8 cellular contexts compared by ENCODE assay signal in genomic region chr17:40123811-40124114, GRCh38. TPM values are rescaled to one million over a fixed set of nuclear protein-coding genes. Genes with fewer than 3 reads are reported as not detected.
DNase-seq lines count a peak whose midpoint lies in the region; TF ChIP-seq lines count a peak whose summit lies in the region.

No MANE protein-coding gene starts in this region.

- H3K27ac ChIP-seq in brain microvascular endothelial cell (no peak overlapping the region), mesenchymal stem cell (ENCODE audit: low read length, poor library complexity, severe bottlenecking) (peak overlapping the region; percentile 87)

- no peak overlapping the region for H4K91ac ChIP-seq in mesenchymal stem cell (ENCODE audit: low read length)

- H3K4me1 ChIP-seq in mesenchymal stem cell (ENCODE audit: control insufficient read depth, insufficient read depth, low read depth, low read length): peaks cover 9% of the 10 kb centered on the region

- H3K14ac ChIP-seq in mesenchymal stem cell (ENCODE audit: low read length in 2 of 2): peak overlapping the region in 1 of 2 experiments; percentile 87

- H3K4me2 ChIP-seq in mesenchymal stem cell (ENCODE audit: low read length, poor library complexity, severe bottlenecking): peak overlapping the region; percentile 77

- no peak for TF ChIP-seq CTCF in brain microvascular endothelial cell (IDR thresholded peaks at IDR 0.05; ENCODE audit: low read depth, low read length, missing control alignments)
- no peak for TF ChIP-seq CTCF in type B pancreatic cell (conservative IDR thresholded peaks at IDR 0.05)

- no peaks in the 10 kb centered on the region for H3K9me3 Mint-ChIP-seq in activated naive CD4-positive, alpha-beta T cell treated with anti-CD3 and anti-CD28 coated beads for 36 hours
- no peaks in the 10 kb centered on the region for H3K9me3 Mint-ChIP-seq in type B pancreatic cell

- peaks cover 19% of the 10 kb centered on the region for H3K36me3 Mint-ChIP-seq in activated naive CD4-positive, alpha-beta T cell treated with anti-CD3 and anti-CD28 coated beads for 36 hours (ENCODE audit: low read depth)
- H3K36me3 Mint-ChIP-seq in type B pancreatic cell: peaks cover 15% of the 10 kb centered on the region

- H2AFZ ChIP-seq in mesenchymal stem cell (ENCODE audit: low read depth, low read length): no peak overlapping the region

- no peaks in the 10 kb centered on the region for H3K27me3 Mint-ChIP-seq in activated naive CD4-positive, alpha-beta T cell treated with anti-CD3 and anti-CD28 coated beads for 36 hours (ENCODE audit: low read depth)
- H3K27me3 Mint-ChIP-seq in type B pancreatic cell: no peaks in the 10 kb centered on the region

- no peak overlapping the region for H2BK120ac ChIP-seq in mesenchymal stem cell (ENCODE audit: low read depth, low read length)

- CTCF ChIA-PET in activated naive CD4-positive, alpha-beta T cell treated with anti-CD3 and anti-CD28 coated beads for 36 hours (lab: Charles Lee): interaction anchor here (0.6 to 5.3 kb wide), 10 partner anchors 9 to 178 kb away, joined by 3 to 56 read pairs (median 4); partner anchors contain the start of gene CDC6

- no peak overlapping the region for H2BK12ac ChIP-seq in mesenchymal stem cell (ENCODE audit: low read length in 2 of 2)

- H3K4me1 Mint-ChIP-seq in activated naive CD4-positive, alpha-beta T cell treated with anti-CD3 and anti-CD28 coated beads for 36 hours (ENCODE audit: low read depth): peaks cover 27% of the 10 kb centered on the region
- H3K4me1 Mint-ChIP-seq in type B pancreatic cell (ENCODE audit: unreplicated experiment): peaks cover 14% of the 10 kb centered on the region

- peak overlapping the region in 1 of 2 experiments; percentile 73 for H3K4ac ChIP-seq in mesenchymal stem cell (ENCODE audit: low read depth in 1 of 2, low read length in 2 of 2)

- H3K9me3 ChIP-seq in mesenchymal stem cell (ENCODE audit: control insufficient read depth, low read length): no peaks in the 10 kb centered on the region

- no peak overlapping the region for H2BK5ac ChIP-seq in mesenchymal stem cell (ENCODE audit: low read depth, low read length, poor library complexity, severe bottlenecking)

- H3K9ac ChIP-seq in mesenchymal stem cell (ENCODE audit: low read length): peak overlapping the region; percentile 93

- H3K27me3 ChIP-seq in brain microvascular endothelial cell (replicated peaks): no peaks in the 10 kb centered on the region
- no peaks in the 10 kb centered on the region for H3K27me3 ChIP-seq in mesenchymal stem cell (ENCODE audit: control insufficient read depth in 1 of 2, insufficient read depth in 1 of 2, low read length in 2 of 2)

- H2AK5ac ChIP-seq in mesenchymal stem cell (ENCODE audit: low read length, severe bottlenecking): no peak overlapping the region

- intact Hi-C loops in activated naive CD4-positive, alpha-beta T cell treated with anti-CD3 and anti-CD28 coated beads for 36 hours (cut with micrococcal nuclease): loop anchor here (1.0 to 2.0 kb wide), 2 partner anchors 17 to 45 kb away; partner anchors contain the start of gene CASC3

- H3K36me3 ChIP-seq in brain microvascular endothelial cell (replicated peaks) (peaks cover 29% of the 10 kb centered on the region), mesenchymal stem cell (ENCODE audit: control insufficient read depth in 1 of 2, insufficient read depth in 2 of 2, low read depth in 1 of 2, low read length in 2 of 2) (peaks cover 24 to 33% of the 10 kb centered on the region in 2 experiments)

- H3K18ac ChIP-seq in mesenchymal stem cell (ENCODE audit: low read depth in 1 of 2, low read length in 2 of 2): no peak overlapping the region

- no peak overlapping the region for H3K23ac ChIP-seq in mesenchymal stem cell (ENCODE audit: low read length in 2 of 2)

- H3K27ac Mint-ChIP-seq in activated naive CD4-positive, alpha-beta T cell treated with anti-CD3 and anti-CD28 coated beads for 36 hours: peak overlapping the region; percentile 93
- H3K27ac Mint-ChIP-seq in type B pancreatic cell: peak overlapping the region; percentile 83

- in situ Hi-C loops in brain microvascular endothelial cell (cut with HindIII; ENCODE audit: low pct_ligation_motif_present, low sequenced_read_pairs): no loop called here

- DNase-seq in activated naive CD4-positive, alpha-beta T cell treated with anti-CD3 and anti-CD28 coated beads for 36 hours: no peak
- DNase-seq in activated naive CD4-positive, alpha-beta T cell treated with Interleukin-2 at 50 U/mL for 16 hours: no peak
- DNase-seq in brain microvascular endothelial cell: no peak
- no peak for DNase-seq in mesenchymal stem cell
- no peak for DNase-seq in type B pancreatic cell (ENCODE audit: extremely low spot score, unreplicated experiment)
- DNase-seq in DMS 273 (lab: John Stamatoyannopoulos, UW; ENCODE audit: unreplicated experiment): no peak
- DNase-seq in stimulated activated CD4-positive, alpha-beta T cell treated with anti-CD3 and anti-CD28 coated beads, Interleukin-12 subunit alpha, Interleukin-12 subunit beta, amount 100 ng/mL, for 4 hours: no peak
- no peak for DNase-seq in GM19238 (ENCODE audit: insufficient read length, low spot score)

- peak overlapping the region; percentile 92 for H3K4me3 Mint-ChIP-seq in activated naive CD4-positive, alpha-beta T cell treated with anti-CD3 and anti-CD28 coated beads for 36 hours
- H3K4me3 Mint-ChIP-seq in type B pancreatic cell: peak overlapping the region; percentile 94

- H3K4me3 ChIP-seq in brain microvascular endothelial cell (ENCODE audit: low read depth, low read length): peak overlapping the region; percentile 95
- H3K4me3 ChIP-seq in mesenchymal stem cell (ENCODE audit: insufficient read depth in 1 of 2, low read depth in 1 of 2, low read length in 2 of 2): peak overlapping the region; percentile 95 to 99

- no peak overlapping the region for H2BK15ac ChIP-seq in mesenchymal stem cell (ENCODE audit: low read depth, poor library complexity, severe bottlenecking)

- H3K79me1 ChIP-seq in mesenchymal stem cell (replicated peaks; ENCODE audit: low read length, poor library complexity, severe bottlenecking): peaks cover 9% of the 10 kb centered on the region

- no peak overlapping the region for H4K8ac ChIP-seq in mesenchymal stem cell (ENCODE audit: low read length)

- no CpG with 5 or more reads among the region's 2 CpGs for WGBS in mesenchymal stem cell

RNA-seq across cellular contexts. Expression of gene MSL1, which starts 2.0 kb away (rescaled TPM):
- 10 to 100 TPM; 72.1 to 72.2 TPM for total RNA-seq in activated naive CD4-positive, alpha-beta T cell treated with anti-CD3 and anti-CD28 coated beads for 36 hours
- 67.5 TPM for polyA plus RNA-seq in mesenchymal stem cell (2013, experiment 1 of 2)
- 66.9 TPM for polyA plus RNA-seq in mesenchymal stem cell (2013, experiment 2 of 2)
- 86.3 and 128 TPM in 2 replicates for total RNA-seq in type B pancreatic cell (ENCODE audit: low replicate concordance)

RNA-seq across cellular contexts. Expression of gene CASC3, which starts 16.6 kb away (rescaled TPM):
- total RNA-seq in activated naive CD4-positive, alpha-beta T cell treated with anti-CD3 and anti-CD28 coated beads for 36 hours: 100 to 1,000 TPM; 104 TPM
- 35.8 TPM for polyA plus RNA-seq in mesenchymal stem cell (2013, experiment 1 of 2)
- 33.7 TPM for polyA plus RNA-seq in mesenchymal stem cell (2013, experiment 2 of 2)
- 63.0 and 101 TPM in 2 replicates for total RNA-seq in type B pancreatic cell (ENCODE audit: low replicate concordance)

RNA-seq across cellular contexts. Expression of gene NR1D1, which starts 23.4 kb away (rescaled TPM):
- 1 to 10 TPM; 9.0 to 9.1 TPM for total RNA-seq in activated naive CD4-positive, alpha-beta T cell treated with anti-CD3 and anti-CD28 coated beads for 36 hours
- polyA plus RNA-seq in mesenchymal stem cell (2013, experiment 1 of 2): 6.1 TPM
- polyA plus RNA-seq in mesenchymal stem cell (2013, experiment 2 of 2): 5.5 TPM
- 5.7 and 9.5 TPM in 2 replicates for total RNA-seq in type B pancreatic cell (ENCODE audit: low replicate concordance)

RNA-seq across cellular contexts. Expression of gene RAPGEFL1, which starts 53.5 kb away (rescaled TPM):
- 1 to 10 TPM; 3.1 to 4.0 TPM for total RNA-seq in activated naive CD4-positive, alpha-beta T cell treated with anti-CD3 and anti-CD28 coated beads for 36 hours
- polyA plus RNA-seq in mesenchymal stem cell (2013, experiment 1 of 2): 1.5 TPM
- 1.4 TPM for polyA plus RNA-seq in mesenchymal stem cell (2013, experiment 2 of 2)
- total RNA-seq in type B pancreatic cell (ENCODE audit: low replicate concordance): 9.9 and 18.6 TPM in 2 replicates
